Comparison of ENCODE assay signal across 8 cellular contexts in the genomic region with DNA sequence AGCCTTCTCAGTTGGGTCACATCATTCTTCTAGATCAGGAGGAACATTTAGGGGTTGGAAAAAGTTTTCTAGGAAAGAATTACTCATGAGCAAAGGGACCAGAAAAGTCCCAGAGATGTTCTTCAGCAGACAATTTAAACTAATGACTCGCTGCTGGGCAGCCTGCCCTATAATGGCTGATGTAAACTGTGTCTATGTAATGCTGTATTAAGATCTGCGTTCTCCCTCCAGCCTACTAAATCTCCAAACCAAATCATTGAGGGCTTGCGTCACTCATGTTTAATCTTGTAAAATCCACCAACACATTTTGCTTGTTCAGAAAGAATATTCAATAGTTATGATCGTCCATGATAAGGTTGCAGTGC.
A peak's percentile ranks its signal among the peaks of the same experiment; 100 is the strongest.
DNase-seq lines count a peak whose midpoint lies in the region; ATAC-seq, FAIRE-seq and TF ChIP-seq lines count a peak whose summit lies in the region.

No MANE protein-coding gene starts in this region.

- 56 to 80% (median 70%) methylated on average over 4 of the region's 4 CpGs for WGBS in small intestine, 3 donors

- H2AFZ ChIP-seq in GM23338, result no peak overlapping the region

- H3F3A ChIP-seq in GM23338 (replicated peaks; ENCODE audit: low read depth), result no peaks in the 10 kb centered on the region

- H3K4me1 Mint-ChIP-seq in GM23338, result no peaks in the 10 kb centered on the region; the same call in 2 of the 3 replicates

- no peaks in the 10 kb centered on the region for H3K9me3 Mint-ChIP-seq in GM23338

- no peak overlapping the region for H3K27ac Mint-ChIP-seq in GM23338

- H3K27me3 ChIP-seq in small intestine (ENCODE audit: control insufficient read depth in 2 of 2, insufficient read depth in 2 of 2, low read length in 2 of 2), result no peaks in the 10 kb centered on the region
- no peaks in the 10 kb centered on the region for H3K27me3 ChIP-seq in GM23338 (ENCODE audit: insufficient read depth)

- H3K4me3 ChIP-seq in small intestine (ENCODE audit: low read depth in 1 of 2, low read length in 2 of 2), result no peak overlapping the region
- H3K4me3 ChIP-seq in GM23338, result no peak overlapping the region

- H3K9me2 ChIP-seq in GM23338 (ENCODE audit: insufficient read depth), result no peaks in the 10 kb centered on the region

- intact Hi-C loops in posterior vena cava (cut with DNase I), result no loop called here

- H3K27me3 Mint-ChIP-seq in GM23338 (ENCODE audit: insufficient read depth, low read depth, poor library complexity), result peaks cover 3% of the 10 kb centered on the region

- DNase-seq in GM04504 (ENCODE audit: low read depth) (peak; percentile 57), RCC 7860 (ENCODE audit: low spot score) (peak; percentile 16), posterior vena cava (ENCODE audit: low spot score) (peak; percentile 92), small intestine (no peak), GM23338 (ENCODE audit: low spot score) (no peak), cortex of kidney (lab: John Stamatoyannopoulos, UW) (no peak)

- H3K9me3 ChIP-seq in small intestine (ENCODE audit: control insufficient read depth, low read depth), result no peaks in the 10 kb centered on the region

- H3K27ac ChIP-seq in small intestine (ENCODE audit: low read depth in 1 of 2, low read length in 1 of 2) (peak overlapping the region in 1 of 2 donors; percentile 88), GM23338 (ENCODE audit: low read depth) (no peak overlapping the region)

- H3K4me2 ChIP-seq in GM23338, result no peak overlapping the region

- no peaks in the 10 kb centered on the region for H3K79me2 ChIP-seq in GM23338 (replicated peaks; ENCODE audit: insufficient read depth)

- FAIRE-seq in RCC 7860 (lab: Jason Lieb, UNC) (no peak), small intestine (lab: Jason Lieb, UNC) (no peak)

- no peaks in the 10 kb centered on the region for H4K20me1 ChIP-seq in GM23338 (replicated peaks; ENCODE audit: insufficient read depth)

- no peak overlapping the region for H3K4me3 Mint-ChIP-seq in GM23338

- TF ChIP-seq CTCF in GM23338 (conservative IDR thresholded peaks at IDR 0.05; ENCODE audit: low read depth in 2 of 2), result no peak

- peak; percentile 40 for ATAC-seq in esophagus mucosa
- no peak for ATAC-seq in GM21515 (IDR thresholded peaks at IDR 0.05; ENCODE audit: unreplicated experiment)
- ATAC-seq in GM23338, result no peak

- H3K4me1 ChIP-seq in small intestine (ENCODE audit: control insufficient read depth in 2 of 2, insufficient read depth in 1 of 2, low read depth in 1 of 2, low read length in 1 of 2), result no peaks in the 10 kb centered on the region
- no peaks in the 10 kb centered on the region for H3K4me1 ChIP-seq in GM23338 (ENCODE audit: insufficient read depth)

- no peaks in the 10 kb centered on the region for H3K36me3 Mint-ChIP-seq in GM23338 (ENCODE audit: low read depth)

- no peaks in the 10 kb centered on the region for H3K36me3 ChIP-seq in small intestine (ENCODE audit: control insufficient read depth in 2 of 2, insufficient read depth in 2 of 2, low read length in 2 of 2)
- H3K36me3 ChIP-seq in GM23338 (ENCODE audit: insufficient read depth), result no peaks in the 10 kb centered on the region

TF ChIP-seq in GM23338, 12 proteins besides CTCF, POLR2A, EP300 and RAD21 (continues in another document):
- no peak for TF ChIP-seq ZNF331 (CRISPR knock-in tag; IDR thresholded peaks at IDR 0.05; ENCODE audit: low read depth)
- TF ChIP-seq ZNF114 (CRISPR knock-in tag; IDR thresholded peaks at IDR 0.05), result no peak
- TF ChIP-seq, protein P1, sequence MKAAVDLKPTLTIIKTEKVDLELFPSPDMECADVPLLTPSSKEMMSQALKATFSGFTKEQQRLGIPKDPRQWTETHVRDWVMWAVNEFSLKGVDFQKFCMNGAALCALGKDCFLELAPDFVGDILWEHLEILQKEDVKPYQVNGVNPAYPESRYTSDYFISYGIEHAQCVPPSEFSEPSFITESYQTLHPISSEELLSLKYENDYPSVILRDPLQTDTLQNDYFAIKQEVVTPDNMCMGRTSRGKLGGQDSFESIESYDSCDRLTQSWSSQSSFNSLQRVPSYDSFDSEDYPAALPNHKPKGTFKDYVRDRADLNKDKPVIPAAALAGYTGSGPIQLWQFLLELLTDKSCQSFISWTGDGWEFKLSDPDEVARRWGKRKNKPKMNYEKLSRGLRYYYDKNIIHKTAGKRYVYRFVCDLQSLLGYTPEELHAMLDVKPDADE (IDR thresholded peaks at IDR 0.05), result no peak
- TF ChIP-seq, protein P2, sequence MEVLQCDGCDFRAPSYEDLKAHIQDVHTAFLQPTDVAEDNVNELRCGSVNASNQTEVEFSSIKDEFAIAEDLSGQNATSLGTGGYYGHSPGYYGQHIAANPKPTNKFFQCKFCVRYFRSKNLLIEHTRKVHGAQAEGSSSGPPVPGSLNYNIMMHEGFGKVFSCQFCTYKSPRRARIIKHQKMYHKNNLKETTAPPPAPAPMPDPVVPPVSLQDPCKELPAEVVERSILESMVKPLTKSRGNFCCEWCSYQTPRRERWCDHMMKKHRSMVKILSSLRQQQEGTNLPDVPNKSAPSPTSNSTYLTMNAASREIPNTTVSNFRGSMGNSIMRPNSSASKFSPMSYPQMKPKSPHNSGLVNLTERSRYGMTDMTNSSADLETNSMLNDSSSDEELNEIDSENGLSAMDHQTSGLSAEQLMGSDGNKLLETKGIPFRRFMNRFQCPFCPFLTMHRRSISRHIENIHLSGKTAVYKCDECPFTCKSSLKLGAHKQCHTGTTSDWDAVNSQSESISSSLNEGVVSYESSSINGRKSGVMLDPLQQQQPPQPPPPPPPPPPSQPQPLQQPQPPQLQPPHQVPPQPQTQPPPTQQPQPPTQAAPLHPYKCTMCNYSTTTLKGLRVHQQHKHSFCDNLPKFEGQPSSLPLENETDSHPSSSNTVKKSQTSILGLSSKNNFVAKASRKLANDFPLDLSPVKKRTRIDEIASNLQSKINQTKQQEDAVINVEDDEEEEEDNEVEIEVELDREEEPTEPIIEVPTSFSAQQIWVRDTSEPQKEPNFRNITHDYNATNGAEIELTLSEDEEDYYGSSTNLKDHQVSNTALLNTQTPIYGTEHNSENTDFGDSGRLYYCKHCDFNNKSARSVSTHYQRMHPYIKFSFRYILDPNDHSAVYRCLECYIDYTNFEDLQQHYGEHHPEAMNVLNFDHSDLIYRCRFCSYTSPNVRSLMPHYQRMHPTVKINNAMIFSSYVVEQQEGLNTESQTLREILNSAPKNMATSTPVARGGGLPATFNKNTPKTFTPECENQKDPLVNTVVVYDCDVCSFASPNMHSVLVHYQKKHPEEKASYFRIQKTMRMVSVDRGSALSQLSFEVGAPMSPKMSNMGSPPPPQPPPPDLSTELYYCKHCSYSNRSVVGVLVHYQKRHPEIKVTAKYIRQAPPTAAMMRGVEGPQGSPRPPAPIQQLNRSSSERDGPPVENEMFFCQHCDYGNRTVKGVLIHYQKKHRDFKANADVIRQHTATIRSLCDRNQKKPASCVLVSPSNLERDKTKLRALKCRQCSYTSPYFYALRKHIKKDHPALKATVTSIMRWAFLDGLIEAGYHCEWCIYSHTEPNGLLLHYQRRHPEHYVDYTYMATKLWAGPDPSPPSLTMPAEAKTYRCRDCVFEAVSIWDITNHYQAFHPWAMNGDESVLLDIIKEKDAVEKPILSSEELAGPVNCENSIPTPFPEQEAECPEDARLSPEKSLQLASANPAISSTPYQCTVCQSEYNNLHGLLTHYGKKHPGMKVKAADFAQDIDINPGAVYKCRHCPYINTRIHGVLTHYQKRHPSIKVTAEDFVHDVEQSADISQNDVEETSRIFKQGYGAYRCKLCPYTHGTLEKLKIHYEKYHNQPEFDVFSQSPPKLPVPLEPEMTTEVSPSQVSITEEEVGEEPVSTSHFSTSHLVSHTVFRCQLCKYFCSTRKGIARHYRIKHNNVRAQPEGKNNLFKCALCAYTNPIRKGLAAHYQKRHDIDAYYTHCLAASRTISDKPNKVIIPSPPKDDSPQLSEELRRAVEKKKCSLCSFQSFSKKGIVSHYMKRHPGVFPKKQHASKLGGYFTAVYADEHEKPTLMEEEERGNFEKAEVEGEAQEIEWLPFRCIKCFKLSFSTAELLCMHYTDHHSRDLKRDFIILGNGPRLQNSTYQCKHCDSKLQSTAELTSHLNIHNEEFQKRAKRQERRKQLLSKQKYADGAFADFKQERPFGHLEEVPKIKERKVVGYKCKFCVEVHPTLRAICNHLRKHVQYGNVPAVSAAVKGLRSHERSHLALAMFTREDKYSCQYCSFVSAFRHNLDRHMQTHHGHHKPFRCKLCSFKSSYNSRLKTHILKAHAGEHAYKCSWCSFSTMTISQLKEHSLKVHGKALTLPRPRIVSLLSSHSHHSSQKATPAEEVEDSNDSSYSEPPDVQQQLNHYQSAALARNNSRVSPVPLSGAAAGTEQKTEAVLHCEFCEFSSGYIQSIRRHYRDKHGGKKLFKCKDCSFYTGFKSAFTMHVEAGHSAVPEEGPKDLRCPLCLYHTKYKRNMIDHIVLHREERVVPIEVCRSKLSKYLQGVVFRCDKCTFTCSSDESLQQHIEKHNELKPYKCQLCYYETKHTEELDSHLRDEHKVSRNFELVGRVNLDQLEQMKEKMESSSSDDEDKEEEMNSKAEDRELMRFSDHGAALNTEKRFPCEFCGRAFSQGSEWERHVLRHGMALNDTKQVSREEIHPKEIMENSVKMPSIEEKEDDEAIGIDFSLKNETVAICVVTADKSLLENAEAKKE (CRISPR knock-in tag; IDR thresholded peaks at IDR 0.05), result no peak
- no peak for TF ChIP-seq EZH2phosphoT487 (IDR thresholded peaks at IDR 0.05; ENCODE audit: unreplicated experiment)
- TF ChIP-seq JUNB (IDR thresholded peaks at IDR 0.05; ENCODE audit: unreplicated experiment), result no peak

Comparison
In these comparisons a context has a peak if more than half of its experiments do, and no peak if none do; other contexts are left out.
1. DNase-seq: peak in GM04504 (single experiment), RCC 7860 (single experiment) and posterior vena cava (single experiment); none in small intestine (single experiment), GM23338 (single experiment) and cortex of kidney (single experiment).